Comparison of ENCODE assay signal across 20 cellular contexts in genomic region chr18:21307578-21307977, GRCh38.
"Had no signal": no experiment of that assay in that cellular context is flagged by ENCODE, and none has a peak within 500 bp of the region (broad histone marks: within the 10 kb centered on the region; RNA-seq: fewer than 3 reads in every experiment).

No MANE protein-coding gene starts in this region.

- H2AFZ ChIP-seq: hepatocyte had no signal

- H3K4me3 Mint-ChIP-seq: dendritic cell treated with granulocyte-macrophage colony-stimulating factor and Interleukin-4, amounts not matched to agents 40 ng/mL and 50 ng/mL, for 4 days; immature natural killer cell; mesothelial cell of epicardium had no signal

- H3K27ac Mint-ChIP-seq: dendritic cell treated with granulocyte-macrophage colony-stimulating factor and Interleukin-4, amounts not matched to agents 40 ng/mL and 50 ng/mL, for 4 days; immature natural killer cell had no signal

- DNase-seq: cerebellar nuclear complex; colonic mucosa; cortex of kidney; effector CD4-positive, alpha-beta T cell; effector memory CD4-positive, alpha-beta T cell; foreskin keratinocyte; heart left ventricle; hypothalamus; immature natural killer cell; left cardiac atrium; left lung; left ventricle myocardium superior; lower lobe of right lung; mesenchymal stem cell; mucosa of descending colon had no signal

- H3K4me1 Mint-ChIP-seq: immature natural killer cell had no signal

- H3K4me3 ChIP-seq: colonic mucosa, esophagus muscularis mucosa, gastroesophageal sphincter, heart left ventricle, hepatocyte, left lung, lower lobe of right lung, mucosa of descending colon had no signal

- H3K79me2 ChIP-seq: hepatocyte had no signal

- H3K4me1 ChIP-seq: colonic mucosa, esophagus muscularis mucosa, gastroesophageal sphincter, left lung, lower lobe of right lung had no signal

- ATAC-seq: foreskin keratinocyte, gastroesophageal sphincter, heart left ventricle, left cardiac atrium, left lung, left ventricle myocardium superior, lower lobe of right lung, mucosa of descending colon had no signal

- H3K36me3 Mint-ChIP-seq: immature natural killer cell, mesothelial cell of epicardium had no signal

- H3K27me3 Mint-ChIP-seq: dendritic cell treated with granulocyte-macrophage colony-stimulating factor and Interleukin-4, amounts not matched to agents 40 ng/mL and 50 ng/mL, for 4 days had no signal

- H3K9me3 Mint-ChIP-seq: dendritic cell treated with granulocyte-macrophage colony-stimulating factor and Interleukin-4, amounts not matched to agents 40 ng/mL and 50 ng/mL, for 4 days; mesothelial cell of epicardium had no signal

- H3K27ac ChIP-seq: colonic mucosa, esophagus muscularis mucosa, foreskin keratinocyte, gastroesophageal sphincter, heart left ventricle, left lung, lower lobe of right lung had no signal

- H3K36me3 ChIP-seq: colonic mucosa, esophagus muscularis mucosa, gastroesophageal sphincter, heart left ventricle, left lung, lower lobe of right lung had no signal

- H3K9me3 ChIP-seq: colonic mucosa, esophagus muscularis mucosa, gastroesophageal sphincter, left lung, lower lobe of right lung, mucosa of descending colon had no signal

- H3K4me2 ChIP-seq: hepatocyte had no signal

- H3K27me3 ChIP-seq: colonic mucosa, esophagus muscularis mucosa, foreskin keratinocyte, gastroesophageal sphincter, hepatocyte, left lung had no signal
